In genomic region chr17:39979865-39980401, GRCh38 we compare ENCODE assay signal across 8 cellular contexts. TPM values are rescaled to one million over a fixed set of nuclear protein-coding genes. Genes with fewer than 3 reads are reported as not detected.
DNase-seq lines count a peak whose midpoint lies in the region; ATAC-seq and TF ChIP-seq lines count a peak whose summit lies in the region.

No MANE protein-coding gene starts in this region.

- peaks cover 43% of the 10 kb centered on the region for H3K4me1 Mint-ChIP-seq in brain
- peaks cover 30% of the 10 kb centered on the region for H3K4me1 Mint-ChIP-seq in stimulated activated naive CD8-positive, alpha-beta T cell treated with anti-CD3 and anti-CD28 coated beads, Interleukin-15, amount 100 ng/mL, for 72 hours

- TF ChIP-seq CTCF in brain (conservative IDR thresholded peaks at IDR 0.05) = no peak

- no peaks in the 10 kb centered on the region for H3K9me3 Mint-ChIP-seq in brain
- no peaks in the 10 kb centered on the region for H3K9me3 Mint-ChIP-seq in stimulated activated naive CD8-positive, alpha-beta T cell treated with anti-CD3 and anti-CD28 coated beads, Interleukin-15, amount 100 ng/mL, for 72 hours

- H3K36me3 Mint-ChIP-seq in brain = peaks cover 17% of the 10 kb centered on the region

- H3K27ac Mint-ChIP-seq in brain = peak overlapping the region; percentile 87 to 99 (median 95)
- H3K27ac Mint-ChIP-seq in stimulated activated naive CD8-positive, alpha-beta T cell treated with anti-CD3 and anti-CD28 coated beads, Interleukin-15, amount 100 ng/mL, for 72 hours = peak overlapping the region; percentile 99 to 100

- peak overlapping the region; percentile 91 to 99 (median 92) for H3K4me3 Mint-ChIP-seq in brain
- H3K4me3 Mint-ChIP-seq in stimulated activated naive CD8-positive, alpha-beta T cell treated with anti-CD3 and anti-CD28 coated beads, Interleukin-15, amount 100 ng/mL, for 72 hours = peak overlapping the region; percentile 91 to 93

- peak; percentile 11 for ATAC-seq in GM18499 (IDR thresholded peaks at IDR 0.05; ENCODE audit: insufficient read depth, unreplicated experiment)
- ATAC-seq in HG03066 (IDR thresholded peaks at IDR 0.05; ENCODE audit: low read depth, unreplicated experiment) = peak; percentile 11
- ATAC-seq in stimulated activated naive CD8-positive, alpha-beta T cell treated with anti-CD3 and anti-CD28 coated beads, Interleukin-15, amount 100 ng/mL, for 72 hours = peak; percentile 29

- DNase-seq in AML-193 (lab: John Stamatoyannopoulos, UW) = peak; percentile 72 to 78
- peak; percentile 72 for DNase-seq in NOMO-1 treated with DMSO at 0.1 percent for 48 hours (lab: John Stamatoyannopoulos, UW; ENCODE audit: unreplicated experiment)
- DNase-seq in iris pigment epithelial cell (ENCODE audit: low read depth) = peak; percentile 54
- no peak for DNase-seq in stimulated activated naive CD8-positive, alpha-beta T cell treated with anti-CD3 and anti-CD28 coated beads, Interleukin-15, amount 100 ng/mL, for 72 hours
- DNase-seq in NCI-H1048 (lab: John Stamatoyannopoulos, UW) = no peak

- H3K27me3 Mint-ChIP-seq in brain = peaks cover 23% of the 10 kb centered on the region
- H3K27me3 Mint-ChIP-seq in stimulated activated naive CD8-positive, alpha-beta T cell treated with anti-CD3 and anti-CD28 coated beads, Interleukin-15, amount 100 ng/mL, for 72 hours = peaks cover 8% of the 10 kb centered on the region

RNA-seq across cellular contexts. Expression of gene PSMD3, which starts 0.7 kb away (rescaled TPM):
- polyA plus RNA-seq in brain (ENCODE audit: insufficient read depth, low read depth, low replicate concordance) = 166 TPM

RNA-seq across cellular contexts. Expression of gene GSDMA, which starts 17.1 kb away (rescaled TPM):
- polyA plus RNA-seq in brain (ENCODE audit: insufficient read depth, low read depth, low replicate concordance) = not detected

RNA-seq across cellular contexts. Expression of gene CSF3, which starts 35.3 kb away (rescaled TPM):
- polyA plus RNA-seq in brain (ENCODE audit: insufficient read depth, low read depth, low replicate concordance) = 0.25 TPM

RNA-seq across cellular contexts. Expression of gene LRRC3C, which starts 52.4 kb away (rescaled TPM):
- not detected for polyA plus RNA-seq in brain (ENCODE audit: insufficient read depth, low read depth, low replicate concordance)

RNA-seq across cellular contexts. Expression of gene ORMDL3, which starts 52.5 kb away (rescaled TPM):
- polyA plus RNA-seq in brain (ENCODE audit: insufficient read depth, low read depth, low replicate concordance) = 138 TPM

Comparison
In these comparisons a context has a peak if more than half of its experiments do, and no peak if none do; other contexts are left out.
1. DNase-seq: peak in AML-193 (2 of 2), NOMO-1 treated with DMSO at 0.1 percent for 48 hours (single experiment) and iris pigment epithelial cell (single experiment); none in stimulated activated naive CD8-positive, alpha-beta T cell treated with anti-CD3 and anti-CD28 coated beads, Interleukin-15, amount 100 ng/mL, for 72 hours (0 of 2) and NCI-H1048 (single experiment).
2. Peak in every context shown above with its lines, with median percentiles within 50 percentile points of each other: ATAC-seq.